23 cellular contexts compared by ENCODE assay signal in the genomic region with DNA sequence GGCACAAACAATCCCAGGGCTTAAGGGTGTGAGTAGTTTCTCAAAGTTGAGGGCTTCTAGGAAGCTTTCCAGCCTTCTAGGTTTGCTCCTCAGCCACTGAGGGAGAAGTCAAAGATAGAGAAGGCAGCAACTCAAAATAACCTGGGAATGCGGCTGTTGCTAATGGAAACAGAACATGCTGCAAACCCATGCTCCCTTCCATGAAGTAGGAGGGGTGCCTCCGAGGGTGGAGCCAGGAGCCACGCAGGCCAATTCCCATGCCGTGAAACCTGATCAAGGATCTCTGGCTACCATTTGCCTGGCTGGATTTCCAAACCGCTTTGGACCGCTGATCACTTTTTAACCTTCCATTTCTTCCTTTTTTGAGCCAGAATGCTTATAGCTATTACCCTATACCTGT.
A peak's percentile ranks its signal among the peaks of the same experiment; 100 is the strongest.
DNase-seq lines count a peak whose midpoint lies in the region; ATAC-seq, FAIRE-seq and TF ChIP-seq lines count a peak whose summit lies in the region.
"Had no signal": no experiment of that assay in that cellular context is flagged by ENCODE, and none has a peak within 500 bp of the region (broad histone marks: within the 10 kb centered on the region; RNA-seq: fewer than 3 reads in every experiment).

No MANE protein-coding gene starts in this region.

- ATAC-seq in HepG2 = no peak
- ATAC-seq in right lobe of liver = no peak
- ATAC-seq in left lung = peak; percentile 64

- no peaks in the 10 kb centered on the region for H3K4me1 Mint-ChIP-seq in activated CD4-positive, alpha-beta T cell treated with anti-CD3 and anti-CD28 coated beads, Interleukin-2, amount 10 ng/mL, durations not matched to agents 7 days and 5 days

- BruUV-seq in HepG2 (replicated peaks; lab: Mats Ljungman, UMichigan) = no TSS peak

- H2AK5ac ChIP-seq in H1 (ENCODE audit: low read depth, low read length) = no peak overlapping the region

- no peak overlapping the region for H3K18ac ChIP-seq in H1 (ENCODE audit: extremely low read depth, low read length)

- no peaks in the 10 kb centered on the region for H3K23me2 ChIP-seq in H1 (ENCODE audit: low read depth, low read length)

- no peaks in the 10 kb centered on the region for H3K79me1 ChIP-seq in H1 (ENCODE audit: low read depth, low read length)

- no peak overlapping the region for H3K4ac ChIP-seq in H1 (replicated peaks; ENCODE audit: insufficient read length, low read depth, low read length)

- no peak overlapping the region for H3K56ac ChIP-seq in H1 (replicated peaks; ENCODE audit: insufficient read length, low read depth, low read length)

- no peaks in the 10 kb centered on the region for H3K36me3 Mint-ChIP-seq in activated CD4-positive, alpha-beta T cell treated with anti-CD3 and anti-CD28 coated beads, Interleukin-2, amount 10 ng/mL, durations not matched to agents 7 days and 5 days (ENCODE audit: low read depth)

- H3K27ac ChIP-seq in HepG2 (ENCODE audit: extremely low read length, insufficient read depth, low read length) (no peak overlapping the region), right lobe of liver (no peak overlapping the region), H1 (ENCODE audit: low read depth, low read length) (no peak overlapping the region), left lung (no peak overlapping the region)
- H3K27ac ChIP-seq: BLaER1 treated with 17β-estradiol and CSF1 and Interleukin-3, amounts not matched to agents 10 nM and 100 nM; GM23248; HL-60; SJSA1 had no signal

- H2BK20ac ChIP-seq in H1 (ENCODE audit: low read length) = no peak overlapping the region

- TF ChIP-seq RAD21 in HepG2 (CRISPR knock-in tag; IDR thresholded peaks at IDR 0.05) = no peak
- TF ChIP-seq RAD21 in H1 (IDR thresholded peaks at IDR 0.05 in 1 of 2, conservative IDR thresholded peaks at IDR 0.05 in 1 of 2; ENCODE audit: low read depth in 2 of 2, low read length in 2 of 2) = no peak

- whole genome bisulfite sequencing in HepG2 (ENCODE audit: low lambda C conversion rate) = 59% methylated on average over 6 of the region's 6 CpGs
- WGBS in right lobe of liver (ENCODE audit: insufficient coverage, low coverage, low lambda C conversion rate, missing lambda C conversion rate) = 20% methylated on average over 1 of the region's 6 CpGs
- WGBS in H1 (ENCODE audit: extremely low coverage in 1 of 2, insufficient coverage in 1 of 2, insufficient read length in 1 of 2, insufficient replicate concordance in 2 of 2, low coverage in 1 of 2, low lambda C conversion rate in 2 of 2, missing lambda C conversion rate in 1 of 2), 2 experiments = 89% methylated on average over 6 of the region's 6 CpGs; no CpG with 5 or more reads in 1 of the 2 experiments

- DNase-seq in HepG2 (ENCODE audit: low spot score) (no peak), right lobe of liver (no peak), H1 (ENCODE audit: low read depth in 1 of 2, low spot score in 2 of 2) (no peak), left lung (no peak), T-helper 1 cell (no peak), cortex of kidney (lab: John Stamatoyannopoulos, UW) (no peak)
- no peak for DNase-seq in activated CD4-positive, alpha-beta T cell treated with anti-CD3 and anti-CD28 coated beads, Interleukin-2, amount 10 ng/mL, durations not matched to agents 7 days and 5 days
- DNase-seq: CD4-positive, alpha-beta T cell; GM23248; Kasumi-1; NCI-H1092 treated with DMSO at 0.1 percent for 48 hours; NCI-H1436; NCI-H187; NCI-H446 treated with DMSO at 0.1 percent for 48 hours; NCI-H526; Right ventricle myocardium superior; RPMI8226 had no signal

- H2BK120ac ChIP-seq in H1 (replicated peaks; ENCODE audit: low read depth, low read length) = no peak overlapping the region

- no peak overlapping the region for H4K5ac ChIP-seq in H1 (ENCODE audit: insufficient read length, low read depth, low read length)

- in situ Hi-C loops in HepG2 (cut with HindIII; ENCODE audit: extremely low pct_ligation_motif_present, low pct_unique_long_range_greater_than_20kb) = no loop called here

- peaks cover 94% of the 10 kb centered on the region for H3K4me1 ChIP-seq in HepG2 (ENCODE audit: insufficient read depth, low read length)
- peaks cover 0 to 15% (median 2%) of the 10 kb centered on the region in 4 donors for H3K4me1 ChIP-seq in right lobe of liver
- no peaks in the 10 kb centered on the region for H3K4me1 ChIP-seq in H1 (replicated peaks in 1 of 4; ENCODE audit: control insufficient read depth in 3 of 4, insufficient read depth in 4 of 4, low read length in 3 of 4)
- no peaks in the 10 kb centered on the region for H3K4me1 ChIP-seq in left lung
- H3K4me1 ChIP-seq: SJSA1 had no signal

- TF ChIP-seq POLR2A in HepG2 (IDR thresholded peaks at IDR 0.05; ENCODE audit: insufficient read depth in 1 of 2, low read depth in 2 of 2, low read length in 2 of 2) (no peak), right lobe of liver (IDR thresholded peaks at IDR 0.05) (no peak), H1 (IDR thresholded peaks at IDR 0.05; ENCODE audit: control extremely low read depth in 1 of 2, low read depth in 2 of 2, low read length in 2 of 2) (no peak)

- H2BK5ac ChIP-seq in H1 (ENCODE audit: low read depth, low read length) = no peak overlapping the region

- H3K23ac ChIP-seq in H1 (ENCODE audit: insufficient read length) = no peak overlapping the region

- intact Hi-C loops in HepG2 (cut with micrococcal nuclease; ENCODE audit: unreplicated experiment) = no loop called here
- intact Hi-C loops in right lobe of liver (cut with DNase I) = no loop called here
- intact Hi-C loops in left lung (cut with DNase I) = no loop called here

- no peak overlapping the region for H4K8ac ChIP-seq in H1 (ENCODE audit: extremely low read depth, insufficient read depth, low read length)

- TF ChIP-seq EP300 in HepG2 (IDR thresholded peaks at IDR 0.05; ENCODE audit: low read depth in 2 of 2, low read length in 2 of 2) = no peak
- TF ChIP-seq EP300 in HepG2 (CRISPR knock-in tag; IDR thresholded peaks at IDR 0.05; ENCODE audit: borderline replicate concordance) = no peak
- TF ChIP-seq EP300 in H1 (IDR thresholded peaks at IDR 0.05; ENCODE audit: borderline replicate concordance in 1 of 2, low read depth in 2 of 2, low read length in 2 of 2) = no peak

- H3K79me2 ChIP-seq in HepG2 (ENCODE audit: insufficient read depth, low read length) (no peaks in the 10 kb centered on the region), H1 (ENCODE audit: control insufficient read depth in 1 of 2, insufficient read depth in 2 of 2, low read length in 2 of 2) (no peaks in the 10 kb centered on the region)

- H3K4me2 ChIP-seq in HepG2 (ENCODE audit: low read depth, low read length) (no peak overlapping the region), H1 (ENCODE audit: insufficient read depth in 1 of 2, low read depth in 2 of 2, low read length in 2 of 2) (no peak overlapping the region)
- H3K4me2 ChIP-seq: BLaER1 treated with 17β-estradiol and CSF1 and Interleukin-3, amounts not matched to agents 10 nM and 100 nM had no signal

- H3K36me3 ChIP-seq in HepG2 (replicated peaks in 1 of 2; ENCODE audit: control insufficient read depth in 1 of 2, insufficient read depth in 2 of 2, low read length in 2 of 2) = no peaks in the 10 kb centered on the region
- no peaks in the 10 kb centered on the region for H3K36me3 ChIP-seq in right lobe of liver
- H3K36me3 ChIP-seq in H1 (ENCODE audit: control insufficient read depth in 2 of 4, insufficient read depth in 4 of 4, low read length in 3 of 4) = no peaks in the 10 kb centered on the region
- H3K36me3 ChIP-seq in left lung = no peaks in the 10 kb centered on the region
- H3K36me3 ChIP-seq: BLaER1 treated with 17β-estradiol and CSF1 and Interleukin-3, amounts not matched to agents 10 nM and 100 nM; SJSA1 had no signal

- H3K9ac ChIP-seq in HepG2 (ENCODE audit: insufficient read depth, low read depth, low read length) (no peak overlapping the region), H1 (replicated peaks in 1 of 4; ENCODE audit: extremely low read depth in 1 of 4, low read depth in 3 of 4, low read length in 3 of 4) (no peak overlapping the region)
- H3K9ac ChIP-seq: BLaER1 treated with 17β-estradiol and CSF1 and Interleukin-3, amounts not matched to agents 10 nM and 100 nM; GM23248 had no signal

- H4K91ac ChIP-seq in H1 (replicated peaks; ENCODE audit: insufficient read length, low read length) = no peak overlapping the region

- H3K27me3 ChIP-seq in HepG2 (ENCODE audit: control insufficient read depth in 1 of 2, insufficient read depth in 2 of 2, low read length in 2 of 2) (no peaks in the 10 kb centered on the region), right lobe of liver (no peaks in the 10 kb centered on the region), H1 (replicated peaks in 1 of 4; ENCODE audit: control insufficient read depth in 3 of 4, extremely low read depth in 1 of 4, insufficient read depth in 3 of 4, low read length in 3 of 4) (peaks cover 0 to 3% (median 0%) of the 10 kb centered on the region in 4 experiments; a peak in 2 of 7 replicates), left lung (peaks cover 0 to 7% of the 10 kb centered on the region in 2 donors)
- H3K27me3 ChIP-seq: BLaER1 treated with 17β-estradiol and CSF1 and Interleukin-3, amounts not matched to agents 10 nM and 100 nM had no signal

- no peak overlapping the region for H2BK15ac ChIP-seq in H1 (ENCODE audit: low read length)

- CTCF ChIA-PET in HepG2 (lab: Yijun Ruan, JAX; ENCODE audit: low intra/inter-chr PET ratio, low total read pairs) (no interaction called here), H1 (lab: Charles Lee; ENCODE audit: partially characterized antibody) (interaction anchor here (0.7 to 1.8 kb wide), 2 partner anchors 15 to 351 kb away, joined by 3 to 9 read pairs; no protein-coding TSS in a partner anchor)
- CTCF ChIA-PET in activated CD4-positive, alpha-beta T cell treated with anti-CD3 and anti-CD28 coated beads, Interleukin-2, amount 10 ng/mL, durations not matched to agents 7 days and 5 days (lab: Charles Lee) = interaction anchor here (1.6 kb wide), 1 partner anchor 15 kb away, joined by 4 read pairs; no protein-coding TSS in a partner anchor

- H2AFZ ChIP-seq in HepG2 (ENCODE audit: low read length) (peak overlapping the region; percentile 21), H1 (ENCODE audit: low read length) (0 out of 2 replicates have a peak overlapping the region, but pooled peaks have one; percentile 66)
- H2AFZ ChIP-seq: GM23248 had no signal

- no peaks in the 10 kb centered on the region for H4K20me1 ChIP-seq in HepG2 (ENCODE audit: insufficient read depth, low read length)
- no peaks in the 10 kb centered on the region for H4K20me1 ChIP-seq in H1 (replicated peaks in 1 of 2; ENCODE audit: control insufficient read depth in 1 of 2, insufficient read depth in 2 of 2, low read length in 2 of 2)
- H4K20me1 ChIP-seq: BLaER1 treated with 17β-estradiol and CSF1 and Interleukin-3, amounts not matched to agents 10 nM and 100 nM had no signal

- peaks cover 21% of the 10 kb centered on the region for H3K27me3 Mint-ChIP-seq in activated CD4-positive, alpha-beta T cell treated with anti-CD3 and anti-CD28 coated beads, Interleukin-2, amount 10 ng/mL, durations not matched to agents 7 days and 5 days

- TF ChIP-seq CTCF in HepG2 (CRISPR knock-in tag; IDR thresholded peaks at IDR 0.05) = no peak
- no peak for TF ChIP-seq CTCF in right lobe of liver (IDR thresholded peaks at IDR 0.05)
- TF ChIP-seq CTCF in H1 (IDR thresholded peaks at IDR 0.05; ENCODE audit: control extremely low read depth in 1 of 3, insufficient read depth in 1 of 3, low read depth in 1 of 3, low read length in 3 of 3) = no peak
- TF ChIP-seq CTCF in left lung (IDR thresholded peaks at IDR 0.05) = no peak

- H3K27ac Mint-ChIP-seq in activated CD4-positive, alpha-beta T cell treated with anti-CD3 and anti-CD28 coated beads, Interleukin-2, amount 10 ng/mL, durations not matched to agents 7 days and 5 days = no peak overlapping the region
- H3K27ac Mint-ChIP-seq: CD4-positive, alpha-beta T cell had no signal

- no peak overlapping the region for H2BK12ac ChIP-seq in H1 (ENCODE audit: low read depth, low read length)

- POLR2A ChIA-PET in HepG2 (lab: Yijun Ruan, JAX) (interaction anchor here (1.6 kb wide), 1 partner anchor 10 kb away, joined by 6 read pairs; no protein-coding TSS in a partner anchor), H1 (lab: Charles Lee; ENCODE audit: partially characterized antibody) (no interaction called here)
- POLR2A ChIA-PET in activated CD4-positive, alpha-beta T cell treated with anti-CD3 and anti-CD28 coated beads, Interleukin-2, amount 10 ng/mL, durations not matched to agents 7 days and 5 days (lab: Charles Lee) = no interaction called here

- H3K9me3 ChIP-seq in HepG2 (ENCODE audit: low read length) = no peaks in the 10 kb centered on the region
- H3K9me3 ChIP-seq in right lobe of liver = no peaks in the 10 kb centered on the region
- no peaks in the 10 kb centered on the region for H3K9me3 ChIP-seq in H1 (ENCODE audit: insufficient read depth in 2 of 2, low read depth in 1 of 2, low read length in 1 of 2)
- H3K9me3 ChIP-seq in left lung = no peaks in the 10 kb centered on the region
- H3K9me3 ChIP-seq: BLaER1 treated with 17β-estradiol and CSF1 and Interleukin-3, amounts not matched to agents 10 nM and 100 nM had no signal

- no peak overlapping the region for H3K4me3 ChIP-seq in HepG2 (replicated peaks in 1 of 3; ENCODE audit: insufficient read depth in 1 of 3, low read depth in 2 of 3, low read length in 3 of 3)
- H3K4me3 ChIP-seq in right lobe of liver = no peak overlapping the region
- no peak overlapping the region for H3K4me3 ChIP-seq in H1 (ENCODE audit: extremely low read depth in 1 of 4, insufficient read depth in 2 of 4, low read depth in 3 of 4, low read length in 4 of 4)
- H3K4me3 ChIP-seq in left lung = no peak overlapping the region
- H3K4me3 ChIP-seq: BLaER1 treated with 17β-estradiol and CSF1 and Interleukin-3, amounts not matched to agents 10 nM and 100 nM; GM23248; SJSA1 had no signal

- FAIRE-seq in HepG2 (lab: Jason Lieb, UNC) (no peak), H1 (lab: Jason Lieb, UNC) (no peak)
- FAIRE-seq: A204.1, D721Med, G401.6 had no signal

- no peak overlapping the region for H3K14ac ChIP-seq in H1 (ENCODE audit: insufficient read length)

- no peak overlapping the region for H3K4me3 Mint-ChIP-seq in activated CD4-positive, alpha-beta T cell treated with anti-CD3 and anti-CD28 coated beads, Interleukin-2, amount 10 ng/mL, durations not matched to agents 7 days and 5 days
- H3K4me3 Mint-ChIP-seq: CD4-positive, alpha-beta T cell had no signal

- no peaks in the 10 kb centered on the region for H3K9me3 Mint-ChIP-seq in activated CD4-positive, alpha-beta T cell treated with anti-CD3 and anti-CD28 coated beads, Interleukin-2, amount 10 ng/mL, durations not matched to agents 7 days and 5 days
- H3K9me3 Mint-ChIP-seq: CD4-positive, alpha-beta T cell had no signal
